In genomic region chr5:62077823-62078550, GRCh38 we compare ENCODE assay signal across 24 cellular contexts.
"Had no signal": no experiment of that assay in that cellular context is flagged by ENCODE, and none has a peak within 500 bp of the region (broad histone marks: within the 10 kb centered on the region; RNA-seq: fewer than 3 reads in every experiment).

No MANE protein-coding gene starts in this region.

- H3K4me1 ChIP-seq: colonic mucosa, gastrocnemius medialis, heart right ventricle, psoas muscle, right lobe of liver, suprapubic skin, thyroid gland, upper lobe of left lung, vagina had no signal

- H3K9me3 ChIP-seq: colonic mucosa, gastrocnemius medialis, heart right ventricle, neutrophil, psoas muscle, right lobe of liver, suprapubic skin, thyroid gland, upper lobe of left lung, vagina had no signal

- H3K27me3 ChIP-seq: colonic mucosa, gastrocnemius medialis, heart right ventricle, neutrophil, right lobe of liver, suprapubic skin, thyroid gland, upper lobe of left lung, vagina had no signal

- H3K27ac Mint-ChIP-seq: naive B cell; nephron progenitor cell; stimulated activated effector memory CD8-positive, alpha-beta T cell treated with anti-CD3 and anti-CD28 coated beads, Interleukin-12 subunit alpha, Interleukin-12 subunit beta, amount 100 ng/mL, for 72 hours had no signal

- H3K27ac ChIP-seq: colonic mucosa, gastrocnemius medialis, heart right ventricle, neutrophil, psoas muscle, right lobe of liver, suprapubic skin, thyroid gland, upper lobe of left lung, vagina had no signal

- H3K36me3 ChIP-seq: colonic mucosa, gastrocnemius medialis, heart right ventricle, neutrophil, right lobe of liver, suprapubic skin, thyroid gland, upper lobe of left lung, vagina had no signal

- H3K4me3 Mint-ChIP-seq: naive B cell; nephron progenitor cell; stimulated activated effector memory CD8-positive, alpha-beta T cell treated with anti-CD3 and anti-CD28 coated beads, Interleukin-12 subunit alpha, Interleukin-12 subunit beta, amount 100 ng/mL, for 72 hours had no signal

- H3K9me3 Mint-ChIP-seq: naive B cell; nephron progenitor cell; stimulated activated effector memory CD8-positive, alpha-beta T cell treated with anti-CD3 and anti-CD28 coated beads, Interleukin-12 subunit alpha, Interleukin-12 subunit beta, amount 100 ng/mL, for 72 hours had no signal

- H3K36me3 Mint-ChIP-seq: naive B cell; stimulated activated effector memory CD8-positive, alpha-beta T cell treated with anti-CD3 and anti-CD28 coated beads, Interleukin-12 subunit alpha, Interleukin-12 subunit beta, amount 100 ng/mL, for 72 hours had no signal

- H3K4me1 Mint-ChIP-seq: naive B cell had no signal

- DNase-seq: colonic mucosa; dermis blood vessel endothelial cell; gastrocnemius medialis; heart right ventricle; hypothalamus; kidney; left colon; left ventricle myocardium superior; mesendoderm; naive B cell; nephron progenitor cell; psoas muscle; retina; right lobe of liver; stimulated activated CD4-positive, alpha-beta T cell treated with anti-CD3 and anti-CD28 coated beads, Interleukin-4, amount 100 ng/mL, for 1 hour; stimulated activated CD8-positive, alpha-beta memory T cell treated with anti-CD3 and anti-CD28 coated beads, Interleukin-4, amount 100 ng/mL, for 48 hours; stimulated activated naive CD8-positive, alpha-beta T cell treated with anti-CD3 and anti-CD28 coated beads, Interleukin-15, Interleukin-2, amounts not matched to agents 100 U/mL and 50 U/mL, for 24 hours; thyroid gland; upper lobe of left lung had no signal

- H3K4me3 ChIP-seq: colonic mucosa, gastrocnemius medialis, heart right ventricle, lung, psoas muscle, right lobe of liver, suprapubic skin, thyroid gland, upper lobe of left lung, vagina had no signal
